In the genomic region with DNA sequence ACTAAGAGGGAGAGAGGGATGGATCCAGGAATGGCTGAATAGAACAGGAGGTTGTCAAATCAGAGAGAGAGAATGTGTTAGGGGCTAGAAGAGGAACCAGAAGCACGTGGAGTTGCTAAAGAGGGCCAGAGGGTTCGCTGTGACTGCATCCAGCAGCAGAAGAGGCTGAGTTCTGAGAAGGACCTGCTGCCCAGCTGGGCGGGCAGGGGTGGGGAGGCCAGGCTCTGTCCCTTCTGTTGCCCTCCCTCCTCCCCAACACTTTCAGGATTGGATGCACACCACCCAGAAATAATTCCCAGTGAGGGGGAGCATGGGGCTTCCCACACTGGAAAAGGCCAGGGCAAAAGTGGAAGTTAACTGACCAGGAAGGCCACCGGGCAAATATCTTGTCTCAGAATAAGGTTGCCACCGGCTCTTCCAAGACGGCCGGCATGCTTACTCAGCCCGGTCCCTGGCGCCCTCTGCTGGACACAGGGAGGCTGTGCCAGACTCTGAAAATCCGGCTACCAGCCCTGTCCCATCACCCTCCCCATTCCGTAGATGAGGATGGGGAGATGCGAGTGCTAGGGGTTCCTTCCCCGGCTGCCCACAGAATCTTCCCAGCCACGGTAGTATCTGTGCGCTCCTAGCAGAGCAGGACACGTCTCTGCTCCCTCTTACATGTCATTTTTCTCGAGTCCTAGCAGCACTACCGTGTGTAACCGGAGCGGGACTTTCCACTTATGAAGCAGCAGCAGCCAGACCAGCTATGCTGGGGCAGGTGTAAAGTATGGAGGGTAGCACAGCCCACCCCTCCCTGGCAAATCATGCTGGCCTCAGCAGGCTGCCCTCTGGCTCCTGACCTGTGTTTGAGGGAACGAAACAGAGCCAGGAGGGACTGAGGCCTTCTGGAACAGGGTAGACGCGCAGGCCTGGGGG, we compare ENCODE assay signal across 9 cellular contexts. TPM values are rescaled to one million over a fixed set of nuclear protein-coding genes. Genes with fewer than 3 reads are reported as not detected.
DNase-seq lines count a peak whose midpoint lies in the region; TF ChIP-seq lines count a peak whose summit lies in the region.
"Had no signal": no experiment of that assay in that cellular context is flagged by ENCODE, and none has a peak within 500 bp of the region (broad histone marks: within the 10 kb centered on the region; RNA-seq: fewer than 3 reads in every experiment).

No MANE protein-coding gene starts in this region.

- no peak for TF ChIP-seq EP300 in Ishikawa (IDR thresholded peaks at IDR 0.05; ENCODE audit: borderline replicate concordance)

- no peak overlapping the region for H3K4me3 ChIP-seq in SJCRH30
- H3K4me3 ChIP-seq: skin epidermis had no signal

- no peaks in the 10 kb centered on the region for H3K36me3 ChIP-seq in SJCRH30

- H3K4me1 ChIP-seq in SJCRH30 = peaks cover 39% of the 10 kb centered on the region

- no peak overlapping the region for H3K27ac ChIP-seq in SJCRH30

- DNase-seq in NCI-H1436 (lab: John Stamatoyannopoulos, UW) (peak; percentile 83), NCI-H1436 treated with DMSO at 0.1 percent for 48 hours (lab: John Stamatoyannopoulos, UW) (no peak), SJCRH30 (peak; percentile 84 to 93), activated gamma-delta T cell (lab: John Stamatoyannopoulos, UW) (peak; percentile 38), foreskin melanocyte (peak; percentile 65), nucleus accumbens (lab: John Stamatoyannopoulos, UW) (peak in 53 of 56 donors; percentile 46 to 93 (median 80)), stromal cell of bone marrow (ENCODE audit: low read depth) (peak; percentile 57)

- H3K27me3 ChIP-seq in SJCRH30 = no peaks in the 10 kb centered on the region

- no peaks in the 10 kb centered on the region for H3K9me3 ChIP-seq in SJCRH30 (replicated peaks)

- peak; percentile 93 for TF ChIP-seq RAD21 in Ishikawa (IDR thresholded peaks at IDR 0.05; ENCODE audit: low read depth)

TF ChIP-seq in Ishikawa, 13 proteins besides CTCF, POLR2A, EP300 and RAD21:
- no peak for TF ChIP-seq CREB1 (IDR thresholded peaks at IDR 0.05; ENCODE audit: low read depth)
- no peak for TF ChIP-seq FOXM1 (IDR thresholded peaks at IDR 0.05; ENCODE audit: borderline replicate concordance, low read depth)
- no peak for TF ChIP-seq ZBTB7A (IDR thresholded peaks at IDR 0.05; ENCODE audit: low read depth)
- no peak for TF ChIP-seq CEBPB (IDR thresholded peaks at IDR 0.05)
- TF ChIP-seq TEAD4 (IDR thresholded peaks at IDR 0.05) = no peak
- no peak for TF ChIP-seq YY1 (IDR thresholded peaks at IDR 0.05; ENCODE audit: low read depth)
- TF ChIP-seq, protein P1, sequence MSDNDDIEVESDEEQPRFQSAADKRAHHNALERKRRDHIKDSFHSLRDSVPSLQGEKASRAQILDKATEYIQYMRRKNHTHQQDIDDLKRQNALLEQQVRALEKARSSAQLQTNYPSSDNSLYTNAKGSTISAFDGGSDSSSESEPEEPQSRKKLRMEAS (IDR thresholded peaks at IDR 0.05) = peak; percentile 50
- TF ChIP-seq TAF1 (IDR thresholded peaks at IDR 0.05; ENCODE audit: low read depth) = no peak
- TF ChIP-seq, protein P2, sequence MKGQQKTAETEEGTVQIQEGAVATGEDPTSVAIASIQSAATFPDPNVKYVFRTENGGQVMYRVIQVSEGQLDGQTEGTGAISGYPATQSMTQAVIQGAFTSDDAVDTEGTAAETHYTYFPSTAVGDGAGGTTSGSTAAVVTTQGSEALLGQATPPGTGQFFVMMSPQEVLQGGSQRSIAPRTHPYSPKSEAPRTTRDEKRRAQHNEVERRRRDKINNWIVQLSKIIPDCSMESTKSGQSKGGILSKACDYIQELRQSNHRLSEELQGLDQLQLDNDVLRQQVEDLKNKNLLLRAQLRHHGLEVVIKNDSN (IDR thresholded peaks at IDR 0.05) = no peak

RNA-seq across cellular contexts. Expression of a gene that starts 46.8 kb away (rescaled TPM):
- total RNA-seq in SJCRH30 (2014; rRNA removed; shearing (Covaris generic)) = not detected in 2 replicates
